Comparison of ENCODE assay signal across 9 cellular contexts in genomic region chr3:15305366-15305844, GRCh38. TPM values are rescaled to one million over a fixed set of nuclear protein-coding genes. Genes with fewer than 3 reads are reported as not detected.
A peak's percentile ranks its signal among the peaks of the same experiment; 100 is the strongest.
DNase-seq lines count a peak whose midpoint lies in the region; ATAC-seq and TF ChIP-seq lines count a peak whose summit lies in the region.
"Had no signal": no experiment of that assay in that cellular context is flagged by ENCODE, and none has a peak within 500 bp of the region (broad histone marks: within the 10 kb centered on the region; RNA-seq: fewer than 3 reads in every experiment).

No MANE protein-coding gene starts in this region.

- H3K27ac Mint-ChIP-seq in GM23338 (no peak overlapping the region), activated B cell treated with CpG ODN at 0.5 μM for 24 hours (peak overlapping the region; percentile 84)
- no peak overlapping the region for H3K27ac Mint-ChIP-seq in activated T-helper 17 cell treated with anti-CD3 and anti-CD28 coated beads, Interleukin-2, amount 50 U/mL, for 72 hours

- CTCF ChIA-PET in AG04449 (lab: Yijun Ruan, JAX) (interaction anchor here (0.8 to 1.1 kb wide), 2 partner anchors 10 to 99 kb away, joined by 3 read pairs; no protein-coding TSS in a partner anchor), activated B cell treated with CpG ODN at 0.5 μM for 24 hours (lab: Charles Lee) (interaction anchor here (1.0 kb wide), 1 partner anchor 35 kb away, joined by 3 read pairs; no protein-coding TSS in a partner anchor), GM10248 (lab: Yijun Ruan, JAX) (interaction anchor here (1.0 to 4.3 kb wide), 7 partner anchors 10 to 38 kb away, joined by 4 to 16 read pairs (median 4); no protein-coding TSS in a partner anchor)

- ATAC-seq in GM23338 (peak; percentile 75), activated B cell treated with CpG ODN at 0.5 μM for 24 hours (ENCODE audit: low read depth) (no peak), left lobe of liver (peak; percentile 67)
- ATAC-seq in activated T-helper 17 cell treated with anti-CD3 and anti-CD28 coated beads, Interleukin-2, amount 50 U/mL, for 72 hours (replicated peaks): no peak

- peak; percentile 13 for TF ChIP-seq CTCF in AG04449 (IDR thresholded peaks at IDR 0.05; ENCODE audit: insufficient read depth, low read length, missing control alignments)
- peak; percentile 3 to 53; a peak in 3 of 4 replicates for TF ChIP-seq CTCF in GM23338 (conservative IDR thresholded peaks at IDR 0.05; ENCODE audit: low read depth in 2 of 2)
- no peak for TF ChIP-seq CTCF in activated B cell treated with CpG ODN at 0.5 μM for 24 hours (IDR thresholded peaks at IDR 0.05)
- TF ChIP-seq CTCF in GM10248 (IDR thresholded peaks at IDR 0.05; ENCODE audit: control extremely low read depth, extremely low read depth, low read depth, missing control alignments): no peak
- no peak for TF ChIP-seq CTCF in WERI-Rb-1 (IDR thresholded peaks at IDR 0.05; ENCODE audit: low read depth, low read length)

- peaks cover 13% of the 10 kb centered on the region for H3K4me1 Mint-ChIP-seq in GM23338
- peaks cover 93% of the 10 kb centered on the region for H3K4me1 Mint-ChIP-seq in activated B cell treated with CpG ODN at 0.5 μM for 24 hours
- H3K4me1 Mint-ChIP-seq in activated T-helper 17 cell treated with anti-CD3 and anti-CD28 coated beads, Interleukin-2, amount 50 U/mL, for 72 hours: peaks cover 50% of the 10 kb centered on the region

- H4K20me1 ChIP-seq in GM23338 (replicated peaks; ENCODE audit: insufficient read depth): no peaks in the 10 kb centered on the region

- POLR2A ChIA-PET in AG04449 (lab: Yijun Ruan, JAX): no interaction called here
- POLR2A ChIA-PET in activated B cell treated with CpG ODN at 0.5 μM for 24 hours (lab: Charles Lee): interaction anchor here (1.9 kb wide), 1 partner anchor 28 kb away, joined by 7 read pairs; the partner anchor contains the start of gene SH3BP5
- POLR2A ChIA-PET in GM10248 (lab: Yijun Ruan, JAX): no interaction called here

- DNase-seq in AG04449 (ENCODE audit: low read depth, low spot score): no peak
- DNase-seq in GM23338 (ENCODE audit: low spot score): peak; percentile 55
- no peak for DNase-seq in activated B cell treated with CpG ODN at 0.5 μM for 24 hours
- DNase-seq in left lobe of liver (ENCODE audit: low spot score): no peak
- no peak for DNase-seq in HT-29 (ENCODE audit: low spot score)
- DNase-seq in GM10248 (ENCODE audit: extremely low spot score): no peak
- DNase-seq in WERI-Rb-1: no peak
- DNase-seq: NCI-H446 had no signal

- H3K4me2 ChIP-seq in GM23338: no peak overlapping the region

- no peaks in the 10 kb centered on the region for H3F3A ChIP-seq in GM23338 (replicated peaks; ENCODE audit: low read depth)

- H3K36me3 Mint-ChIP-seq in GM23338 (ENCODE audit: low read depth): peaks cover 3% of the 10 kb centered on the region; the same call in 1 of the 3 replicates
- peaks cover 65% of the 10 kb centered on the region for H3K36me3 Mint-ChIP-seq in activated B cell treated with CpG ODN at 0.5 μM for 24 hours (ENCODE audit: low read depth)
- H3K36me3 Mint-ChIP-seq in activated T-helper 17 cell treated with anti-CD3 and anti-CD28 coated beads, Interleukin-2, amount 50 U/mL, for 72 hours (ENCODE audit: low read depth): peaks cover 50% of the 10 kb centered on the region

- H3K4me3 Mint-ChIP-seq in GM23338 (no peak overlapping the region), activated B cell treated with CpG ODN at 0.5 μM for 24 hours (no peak overlapping the region)
- no peak overlapping the region for H3K4me3 Mint-ChIP-seq in activated T-helper 17 cell treated with anti-CD3 and anti-CD28 coated beads, Interleukin-2, amount 50 U/mL, for 72 hours

- H2AFZ ChIP-seq in GM23338: no peak overlapping the region

- no peaks in the 10 kb centered on the region for H3K9me3 ChIP-seq in WERI-Rb-1 (ENCODE audit: severe bottlenecking)

- H3K9me3 Mint-ChIP-seq in GM23338 (no peaks in the 10 kb centered on the region), activated B cell treated with CpG ODN at 0.5 μM for 24 hours (no peaks in the 10 kb centered on the region)
- no peaks in the 10 kb centered on the region for H3K9me3 Mint-ChIP-seq in activated T-helper 17 cell treated with anti-CD3 and anti-CD28 coated beads, Interleukin-2, amount 50 U/mL, for 72 hours

- intact Hi-C loops in activated B cell treated with CpG ODN at 0.5 μM for 24 hours (cut with micrococcal nuclease): no loop called here

- H3K4me1 ChIP-seq in GM23338 (ENCODE audit: insufficient read depth): peaks cover 8% of the 10 kb centered on the region

- no peak overlapping the region for H3K27ac ChIP-seq in GM23338 (ENCODE audit: low read depth)
- H3K27ac ChIP-seq in WERI-Rb-1: no peak overlapping the region

- no peak overlapping the region for H3K4me3 ChIP-seq in AG04449 (ENCODE audit: low read depth, low read length)
- no peak overlapping the region for H3K4me3 ChIP-seq in GM23338
- H3K4me3 ChIP-seq in WERI-Rb-1 (ENCODE audit: low read depth, low read length): no peak overlapping the region

- no peaks in the 10 kb centered on the region for H3K27me3 ChIP-seq in GM23338 (ENCODE audit: insufficient read depth)
- H3K27me3 ChIP-seq in WERI-Rb-1 (ENCODE audit: insufficient read depth, low read depth, severe bottlenecking): no peaks in the 10 kb centered on the region

- H3K9me2 ChIP-seq in GM23338 (ENCODE audit: insufficient read depth): 0 out of 2 replicates have a peak, but pooled peaks cover 3% of the 10 kb centered on the region

- no peaks in the 10 kb centered on the region for H3K36me3 ChIP-seq in GM23338 (ENCODE audit: insufficient read depth)
- H3K36me3 ChIP-seq in WERI-Rb-1: peaks cover 59% of the 10 kb centered on the region

- H3K27me3 Mint-ChIP-seq in GM23338 (ENCODE audit: insufficient read depth, low read depth, poor library complexity): peaks cover 1% of the 10 kb centered on the region
- H3K27me3 Mint-ChIP-seq in activated B cell treated with CpG ODN at 0.5 μM for 24 hours: no peaks in the 10 kb centered on the region
- no peaks in the 10 kb centered on the region for H3K27me3 Mint-ChIP-seq in activated T-helper 17 cell treated with anti-CD3 and anti-CD28 coated beads, Interleukin-2, amount 50 U/mL, for 72 hours

- H3K79me2 ChIP-seq in GM23338 (replicated peaks; ENCODE audit: insufficient read depth): 0 out of 2 replicates have a peak, but pooled peaks cover 2% of the 10 kb centered on the region

TF ChIP-seq in GM23338, 12 proteins besides CTCF, POLR2A, EP300 and RAD21 (continues in another document):
- no peak for TF ChIP-seq STAT1 (IDR thresholded peaks at IDR 0.05; ENCODE audit: unreplicated experiment)

RNA-seq across cellular contexts. Expression of gene SH3BP5, which starts 27.0 kb away (rescaled TPM):
- total RNA-seq in GM23338 (2014; rRNA removed; shearing (Covaris generic)): 8.3 and 9.1 TPM in 2 replicates
- 5.8 and 5.9 TPM in 2 replicates for polyA plus RNA-seq in GM23338 (2016; fragmentation: Nextera tagmentation; extraction: Ambion mirVana)
- total RNA-seq in activated B cell treated with CpG ODN at 0.5 μM for 24 hours: 60.5 and 66.0 TPM in 2 replicates
- total RNA-seq in left lobe of liver: 10.5 TPM
- total RNA-seq in HT-29 (2014; rRNA removed; shearing (Covaris generic)): 0.99 and 1.5 TPM in 2 replicates
- total RNA-seq in activated T-helper 17 cell treated with anti-CD3 and anti-CD28 coated beads, Interleukin-2, amount 50 U/mL, for 72 hours: 10 to 100 TPM; 20.2 to 24.6 TPM

Comparison
In these comparisons a context has a peak if more than half of its experiments do, and no peak if none do; other contexts are left out.
1. CTCF ChIP-seq: peak in AG04449 (single experiment) and GM23338 (2 of 2); none in activated B cell treated with CpG ODN at 0.5 μM for 24 hours (single experiment), GM10248 (single experiment) and WERI-Rb-1 (single experiment).
2. ATAC-seq: peak in GM23338 (single experiment) and left lobe of liver (single experiment); none in activated B cell treated with CpG ODN at 0.5 μM for 24 hours (single experiment) and activated T-helper 17 cell treated with anti-CD3 and anti-CD28 coated beads, Interleukin-2, amount 50 U/mL, for 72 hours (single experiment).